Comparison of ENCODE assay signal across 11 cellular contexts in genomic region chr15:96324192-96324895, GRCh38. TPM values are rescaled to one million over a fixed set of nuclear protein-coding genes. Genes with fewer than 3 reads are reported as not detected.
DNase-seq lines count a peak whose midpoint lies in the region; ATAC-seq and TF ChIP-seq lines count a peak whose summit lies in the region.
"Had no signal": no experiment of that assay in that cellular context is flagged by ENCODE, and none has a peak within 500 bp of the region (broad histone marks: within the 10 kb centered on the region; RNA-seq: fewer than 3 reads in every experiment).

No MANE protein-coding gene starts in this region.

- DNase-seq in Calu3 (peak; percentile 48), body of pancreas (peak in 1 of 4 donors; percentile 12), left ventricle myocardium superior (peak; percentile 39), progenitor cell of endocrine pancreas (ENCODE audit: low spot score, unreplicated experiment) (no peak), NCI-H187 (lab: John Stamatoyannopoulos, UW) (no peak), GM19240 (ENCODE audit: insufficient read length, low spot score) (no peak), mucosa of descending colon (no peak), COR-L47 (lab: John Stamatoyannopoulos, UW) (no peak)
- DNase-seq: midbrain, NCI-H2029 had no signal

- H3K36me3 Mint-ChIP-seq in Calu3 (ENCODE audit: insufficient read depth, unreplicated experiment), result peaks cover 98% of the 10 kb centered on the region
- no peaks in the 10 kb centered on the region for H3K36me3 Mint-ChIP-seq in progenitor cell of endocrine pancreas (ENCODE audit: insufficient read depth)

- H3K9me3 ChIP-seq in body of pancreas (no peaks in the 10 kb centered on the region), mucosa of descending colon (no peaks in the 10 kb centered on the region)

- BruUV-seq in Calu3 (replicated peaks; lab: Mats Ljungman, UMichigan), result no TSS peak

- intact Hi-C loops in Calu3 (cut with micrococcal nuclease; ENCODE audit: unreplicated experiment) (loop anchor here (2.0 to 10.0 kb wide), 3 partner anchors 92 to 860 kb away; no protein-coding TSS in a partner anchor), body of pancreas (cut with DNase I) (no loop called here), left ventricle myocardium superior (cut with micrococcal nuclease) (no loop called here), mucosa of descending colon (cut with DNase I, micrococcal nuclease) (no loop called here)

- H3K4me1 ChIP-seq in body of pancreas (peaks cover 30% of the 10 kb centered on the region), mucosa of descending colon (ENCODE audit: low read depth) (peaks cover 16% of the 10 kb centered on the region)

- H3K4me3 Mint-ChIP-seq in Calu3 (ENCODE audit: low read depth, unreplicated experiment) (no peak overlapping the region), progenitor cell of endocrine pancreas (ENCODE audit: low read depth) (peak overlapping the region; percentile 83)

- CTCF ChIA-PET in Calu3 (lab: Charles Lee), result no interaction called here

- H3K27ac ChIP-seq in body of pancreas, result peak overlapping the region; percentile 26 to 82 (median 62)
- H3K27ac ChIP-seq: BLaER1 treated with 17β-estradiol and CSF1 and Interleukin-3, amounts not matched to agents 10 nM and 100 nM had no signal

- no peaks in the 10 kb centered on the region for H3K36me3 ChIP-seq in body of pancreas (replicated peaks in 1 of 2; ENCODE audit: insufficient read depth in 1 of 2, low read depth in 2 of 2)
- H3K36me3 ChIP-seq in mucosa of descending colon (ENCODE audit: low read depth), result no peaks in the 10 kb centered on the region
- H3K36me3 ChIP-seq: BLaER1 treated with 17β-estradiol and CSF1 and Interleukin-3, amounts not matched to agents 10 nM and 100 nM had no signal

- peaks cover 43% of the 10 kb centered on the region for H3K4me1 Mint-ChIP-seq in Calu3 (ENCODE audit: low read depth, unreplicated experiment)
- peaks cover 37% of the 10 kb centered on the region for H3K4me1 Mint-ChIP-seq in progenitor cell of endocrine pancreas (ENCODE audit: low read depth)

- H3K27me3 ChIP-seq in body of pancreas, result peaks cover 0 to 15% of the 10 kb centered on the region in 2 donors

- H3K9me3 Mint-ChIP-seq in Calu3 (ENCODE audit: low read depth, unreplicated experiment) (no peaks in the 10 kb centered on the region), progenitor cell of endocrine pancreas (ENCODE audit: low read depth) (no peaks in the 10 kb centered on the region)

- TF ChIP-seq CTCF in Calu3 (IDR thresholded peaks at IDR 0.05; ENCODE audit: unreplicated experiment) (no peak), body of pancreas (IDR thresholded peaks at IDR 0.05) (no peak), progenitor cell of endocrine pancreas (IDR thresholded peaks at IDR 0.05; ENCODE audit: unreplicated experiment) (no peak), mucosa of descending colon (IDR thresholded peaks at IDR 0.05) (no peak)

- no peak for TF ChIP-seq POLR2A in body of pancreas (IDR thresholded peaks at IDR 0.05)

- no peaks in the 10 kb centered on the region for H3K27me3 Mint-ChIP-seq in Calu3 (ENCODE audit: unreplicated experiment)
- peaks cover 57% of the 10 kb centered on the region for H3K27me3 Mint-ChIP-seq in progenitor cell of endocrine pancreas

- H3K27ac Mint-ChIP-seq in Calu3 (ENCODE audit: unreplicated experiment) (peak overlapping the region; percentile 98), progenitor cell of endocrine pancreas (peak overlapping the region; percentile 16)

- H3K4me3 ChIP-seq in body of pancreas (no peak overlapping the region), mucosa of descending colon (no peak overlapping the region)
- H3K4me3 ChIP-seq: BLaER1 treated with 17β-estradiol and CSF1 and Interleukin-3, amounts not matched to agents 10 nM and 100 nM had no signal

- no peak for ATAC-seq in body of pancreas
- no peak for ATAC-seq in left ventricle myocardium superior
- ATAC-seq in mucosa of descending colon, result no peak

- 31 to 32% methylated on average over 12 of the region's 12 CpGs for WGBS in body of pancreas, 2 donors

RNA-seq across cellular contexts. Expression of gene NR2F2, which starts 6.2 kb away (rescaled TPM):
- total RNA-seq in Calu3 (2022) (158 and 167 TPM in 2 replicates), body of pancreas (10 to 100 TPM; 12.9 to 13.5 TPM), left ventricle myocardium superior (18.0 TPM), progenitor cell of endocrine pancreas (40.3 and 48.6 TPM in 2 replicates), mucosa of descending colon (10 to 100 TPM; 31.9 to 79.3 (median 36.8) TPM)

Comparison
In these comparisons a context has a peak if more than half of its experiments do, and no peak if none do; other contexts are left out.
1. DNase-seq: peak in Calu3 (single experiment) and left ventricle myocardium superior (single experiment); none in progenitor cell of endocrine pancreas (single experiment), NCI-H187 (0 of 2), GM19240 (single experiment), mucosa of descending colon (0 of 3) and COR-L47 (single experiment).